ENCODE assay signal across 6 cellular contexts in genomic region chr14:24803426-24803825, GRCh38.
A peak's percentile ranks its signal among the peaks of the same experiment; 100 is the strongest.
DNase-seq lines count a peak whose midpoint lies in the region; ATAC-seq, FAIRE-seq and TF ChIP-seq lines count a peak whose summit lies in the region.
"Not testable (repeated sequence)": the region's sequence is repeated elsewhere in the genome, so short reads cannot be mapped to it uniquely, and the experiment has no call there.

No MANE protein-coding gene starts in this region.

- not testable (repeated sequence) for TF ChIP-seq EP300 in A549 (IDR thresholded peaks at IDR 0.05)

- CTCF ChIA-PET in A549 (lab: Yijun Ruan, JAX) (interaction anchor here (7.8 kb wide), 1 partner anchor 330 kb away, joined by 90 read pairs; no protein-coding TSS in a partner anchor), HEK293 (lab: Yijun Ruan, JAX) (interaction anchor here (0.6 to 1.0 kb wide), 3 partner anchors 153 to 329 kb away, joined by 3 to 5 read pairs (median 4); no protein-coding TSS in a partner anchor)
- CTCF ChIA-PET in Caco-2 (lab: Charles Lee) = not testable (repeated sequence)

- H2AFZ ChIP-seq in neural progenitor cell (replicated peaks) = not testable (repeated sequence)

- not testable (repeated sequence) for H3K4me3 Mint-ChIP-seq in Caco-2 (ENCODE audit: unreplicated experiment); neural progenitor cell

- not testable (repeated sequence) for H3K9me3 ChIP-seq in A549; Caco-2; HEK293 (ENCODE audit: control insufficient read depth, insufficient read depth, low read depth, low read length); neural progenitor cell (ENCODE audit: low read depth)

- not testable (repeated sequence) for H3K9me3 Mint-ChIP-seq in Caco-2 (ENCODE audit: unreplicated experiment); neural progenitor cell

- BruUV-seq in Caco-2 (replicated peaks; lab: Mats Ljungman, UMichigan) = not testable (repeated sequence)

- 76% methylated on average over 10 of the region's 10 CpGs for WGBS in A549 (ENCODE audit: missing lambda C conversion rate)

- TF ChIP-seq RAD21 in A549 (conservative IDR thresholded peaks at IDR 0.05 in 1 of 2, IDR thresholded peaks at IDR 0.05 in 1 of 2) = not testable (repeated sequence)

- TF ChIP-seq POLR2A in A549 (IDR thresholded peaks at IDR 0.05; ENCODE audit: low read length) = not testable (repeated sequence)

- H3K27ac ChIP-seq in A549; HEK293 (ENCODE audit: extremely low read depth, low read depth, low read length); neural progenitor cell: not testable (repeated sequence)

- not testable (repeated sequence) for H3K9ac ChIP-seq in neural progenitor cell

- H3K4me2 ChIP-seq in A549, neural progenitor cell: not testable (repeated sequence)

- not testable (repeated sequence) for H3K79me2 ChIP-seq in neural progenitor cell (ENCODE audit: low read depth)

- H3K27me3 ChIP-seq in Caco-2 (replicated peaks; ENCODE audit: control insufficient read depth, insufficient read depth, low read length); neural progenitor cell: not testable (repeated sequence)

- POLR2A ChIA-PET in A549 (lab: Yijun Ruan, JAX); Caco-2 (lab: Charles Lee); HEK293 (lab: Yijun Ruan, JAX): not testable (repeated sequence)

- peak overlapping the region; percentile 69 for H3K27ac Mint-ChIP-seq in Caco-2 (ENCODE audit: unreplicated experiment)
- peak overlapping the region; percentile 84 for H3K27ac Mint-ChIP-seq in neural progenitor cell

- H3K4me3 ChIP-seq in A549; Caco-2 (ENCODE audit: low read depth, low read length); HEK293 (ENCODE audit: low read depth, low read length); neural progenitor cell: not testable (repeated sequence)

- not testable (repeated sequence) for DNase-seq in A549 (ENCODE audit: low read depth in 1 of 2, low spot score in 1 of 2); Caco-2; neural progenitor cell (ENCODE audit: low spot score); sciatic nerve (ENCODE audit: low spot score)
- DNase-seq in Right ventricle myocardium inferior (ENCODE audit: missing footprints) = peak; percentile 33

- not testable (repeated sequence) for H3K27me3 Mint-ChIP-seq in Caco-2 (ENCODE audit: insufficient read depth, unreplicated experiment); neural progenitor cell (ENCODE audit: insufficient read depth, low read depth)

- intact Hi-C loops in Caco-2 (cut with micrococcal nuclease; ENCODE audit: unreplicated experiment) = loop anchor here (10.0 kb wide), 1 partner anchor 69 kb away; no protein-coding TSS in a partner anchor
- intact Hi-C loops in Right ventricle myocardium inferior (cut with DNase I); sciatic nerve (cut with DNase I): not testable (repeated sequence)

- not testable (repeated sequence) for ATAC-seq in A549, Right ventricle myocardium inferior
- ATAC-seq in sciatic nerve = peak; percentile 16

- H4K20me1 ChIP-seq in neural progenitor cell (ENCODE audit: low read depth) = not testable (repeated sequence)

- not testable (repeated sequence) for FAIRE-seq in A549 (lab: Jason Lieb, UNC)

- peaks cover 10% of the 10 kb centered on the region for H3K36me3 Mint-ChIP-seq in Caco-2 (ENCODE audit: insufficient read depth, unreplicated experiment)
- not testable (repeated sequence) for H3K36me3 Mint-ChIP-seq in neural progenitor cell

- not testable (repeated sequence) for H3F3A ChIP-seq in neural progenitor cell (ENCODE audit: low read depth)

- H3K36me3 ChIP-seq in Caco-2 (ENCODE audit: control insufficient read depth, insufficient read depth, low read length); HEK293 (ENCODE audit: control insufficient read depth in 2 of 2, insufficient read depth in 1 of 2, low read length in 2 of 2); neural progenitor cell: not testable (repeated sequence)

- H3K4me1 ChIP-seq in A549; HEK293 (ENCODE audit: control insufficient read depth, insufficient read depth, low read length); neural progenitor cell: not testable (repeated sequence)
- H3K4me1 ChIP-seq in Caco-2 = peaks cover 33% of the 10 kb centered on the region

- H3K4me1 Mint-ChIP-seq in Caco-2 (ENCODE audit: low read depth, unreplicated experiment) = peaks cover 12% of the 10 kb centered on the region
- H3K4me1 Mint-ChIP-seq in neural progenitor cell = not testable (repeated sequence)

- TF ChIP-seq CTCF in A549 (IDR thresholded peaks at IDR 0.05); Caco-2 (IDR thresholded peaks at IDR 0.05; ENCODE audit: insufficient read depth in 1 of 2, low read depth in 1 of 2, low read length in 1 of 2, severe bottlenecking in 1 of 2, unreplicated experiment in 1 of 2); HEK293 (tag by site-specific recombination; IDR thresholded peaks at IDR 0.05); neural progenitor cell (IDR thresholded peaks at IDR 0.05): not testable (repeated sequence)

TF ChIP-seq in A549, 52 proteins besides CTCF, POLR2A, EP300 and RAD21:
- TF ChIP-seq ZC3H11A (IDR thresholded peaks at IDR 0.05) = peak; percentile 65
TF ChIP-seq in A549: peak in this region for 1; not testable (repeated sequence) for 51.

TF ChIP-seq in HEK293, 187 proteins besides CTCF, POLR2A, EP300 and RAD21 (continues in another document):
- TF ChIP-seq ZNF433 (tag by site-specific recombination; IDR thresholded peaks at IDR 0.05; ENCODE audit: low read depth) (peak; percentile 67), ZNF555 (tag by site-specific recombination; conservative IDR thresholded peaks at IDR 0.05) (peak; percentile 65), REST (tag by site-specific recombination; IDR thresholded peaks at IDR 0.05) (0 out of 2 replicates have a peak, but pooled peaks have one; percentile 48), ZNF266 (tag by site-specific recombination; IDR thresholded peaks at IDR 0.05; ENCODE audit: low read depth) (0 out of 2 replicates have a peak, but pooled peaks have one; percentile 36), ZNF140 (tag by site-specific recombination; IDR thresholded peaks at IDR 0.05) (peak; percentile 50; the same call in 1 of the 2 replicates), ZNF510 (tag by site-specific recombination; IDR thresholded peaks at IDR 0.05; ENCODE audit: insufficient replicate concordance) (peak; percentile 46)
